1 cellular context compared by ENCODE assay signal in the genomic region with DNA sequence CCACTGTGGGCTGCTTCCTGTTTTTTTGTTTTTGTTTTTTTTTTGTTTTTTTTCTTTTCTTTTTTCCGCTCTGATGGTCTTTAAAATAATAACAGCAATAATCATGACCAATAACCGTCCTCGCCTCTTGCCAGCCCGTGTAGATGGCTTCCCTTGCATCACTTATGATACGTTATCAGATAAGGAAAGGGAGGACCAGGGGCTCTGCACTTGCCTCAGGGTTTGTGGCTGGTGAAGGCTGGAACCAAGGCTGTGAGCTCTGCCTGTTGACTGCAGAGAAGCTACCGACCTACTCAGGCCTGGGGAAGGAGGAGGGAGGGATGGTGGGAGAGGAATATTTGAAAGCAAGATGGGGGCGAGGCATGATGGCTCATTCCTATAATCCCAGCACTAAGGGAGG.
TF ChIP-seq lines count a peak whose summit lies in the region.

No MANE protein-coding gene starts in this region.

TF ChIP-seq in HepG2, 621 proteins besides CTCF, POLR2A, EP300 and RAD21:
- TF ChIP-seq ZNF780A (CRISPR knock-in tag; IDR thresholded peaks at IDR 0.05): no peak
- no peak for TF ChIP-seq SRY (CRISPR knock-in tag; IDR thresholded peaks at IDR 0.05)
- no peak for TF ChIP-seq ZNF839 (CRISPR knock-in tag; IDR thresholded peaks at IDR 0.05; ENCODE audit: borderline replicate concordance)
- no peak for TF ChIP-seq SALL1 (CRISPR knock-in tag; IDR thresholded peaks at IDR 0.05)
- no peak for TF ChIP-seq DPF2 (CRISPR knock-in tag; IDR thresholded peaks at IDR 0.05; ENCODE audit: borderline replicate concordance, low read depth)
- TF ChIP-seq, protein P1, sequence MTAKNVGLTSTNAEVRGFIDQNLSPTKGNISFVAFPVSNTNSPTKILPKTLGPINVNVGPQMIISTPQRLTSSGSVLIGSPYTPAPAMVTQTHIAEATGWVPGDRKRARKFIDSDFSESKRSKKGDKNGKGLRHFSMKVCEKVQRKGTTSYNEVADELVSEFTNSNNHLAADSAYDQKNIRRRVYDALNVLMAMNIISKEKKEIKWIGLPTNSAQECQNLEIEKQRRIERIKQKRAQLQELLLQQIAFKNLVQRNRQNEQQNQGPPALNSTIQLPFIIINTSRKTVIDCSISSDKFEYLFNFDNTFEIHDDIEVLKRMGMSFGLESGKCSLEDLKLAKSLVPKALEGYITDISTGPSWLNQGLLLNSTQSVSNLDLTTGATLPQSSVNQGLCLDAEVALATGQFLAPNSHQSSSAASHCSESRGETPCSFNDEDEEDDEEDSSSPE (CRISPR knock-in tag; IDR thresholded peaks at IDR 0.05): no peak
- TF ChIP-seq, protein P2, sequence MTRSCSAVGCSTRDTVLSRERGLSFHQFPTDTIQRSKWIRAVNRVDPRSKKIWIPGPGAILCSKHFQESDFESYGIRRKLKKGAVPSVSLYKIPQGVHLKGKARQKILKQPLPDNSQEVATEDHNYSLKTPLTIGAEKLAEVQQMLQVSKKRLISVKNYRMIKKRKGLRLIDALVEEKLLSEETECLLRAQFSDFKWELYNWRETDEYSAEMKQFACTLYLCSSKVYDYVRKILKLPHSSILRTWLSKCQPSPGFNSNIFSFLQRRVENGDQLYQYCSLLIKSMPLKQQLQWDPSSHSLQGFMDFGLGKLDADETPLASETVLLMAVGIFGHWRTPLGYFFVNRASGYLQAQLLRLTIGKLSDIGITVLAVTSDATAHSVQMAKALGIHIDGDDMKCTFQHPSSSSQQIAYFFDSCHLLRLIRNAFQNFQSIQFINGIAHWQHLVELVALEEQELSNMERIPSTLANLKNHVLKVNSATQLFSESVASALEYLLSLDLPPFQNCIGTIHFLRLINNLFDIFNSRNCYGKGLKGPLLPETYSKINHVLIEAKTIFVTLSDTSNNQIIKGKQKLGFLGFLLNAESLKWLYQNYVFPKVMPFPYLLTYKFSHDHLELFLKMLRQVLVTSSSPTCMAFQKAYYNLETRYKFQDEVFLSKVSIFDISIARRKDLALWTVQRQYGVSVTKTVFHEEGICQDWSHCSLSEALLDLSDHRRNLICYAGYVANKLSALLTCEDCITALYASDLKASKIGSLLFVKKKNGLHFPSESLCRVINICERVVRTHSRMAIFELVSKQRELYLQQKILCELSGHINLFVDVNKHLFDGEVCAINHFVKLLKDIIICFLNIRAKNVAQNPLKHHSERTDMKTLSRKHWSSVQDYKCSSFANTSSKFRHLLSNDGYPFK (CRISPR knock-in tag; IDR thresholded peaks at IDR 0.05; ENCODE audit: borderline replicate concordance): no peak
- no peak for TF ChIP-seq TEAD2 (CRISPR knock-in tag; IDR thresholded peaks at IDR 0.05)
- no peak for TF ChIP-seq CEBPG (CRISPR knock-in tag; IDR thresholded peaks at IDR 0.05)
- TF ChIP-seq NCOA5 (CRISPR knock-in tag; IDR thresholded peaks at IDR 0.05): no peak
- no peak for TF ChIP-seq ZC3H4 (CRISPR knock-in tag; IDR thresholded peaks at IDR 0.05; ENCODE audit: borderline replicate concordance)
- no peak for TF ChIP-seq NFIC (IDR thresholded peaks at IDR 0.05; ENCODE audit: low read length)
- TF ChIP-seq, protein P3, sequence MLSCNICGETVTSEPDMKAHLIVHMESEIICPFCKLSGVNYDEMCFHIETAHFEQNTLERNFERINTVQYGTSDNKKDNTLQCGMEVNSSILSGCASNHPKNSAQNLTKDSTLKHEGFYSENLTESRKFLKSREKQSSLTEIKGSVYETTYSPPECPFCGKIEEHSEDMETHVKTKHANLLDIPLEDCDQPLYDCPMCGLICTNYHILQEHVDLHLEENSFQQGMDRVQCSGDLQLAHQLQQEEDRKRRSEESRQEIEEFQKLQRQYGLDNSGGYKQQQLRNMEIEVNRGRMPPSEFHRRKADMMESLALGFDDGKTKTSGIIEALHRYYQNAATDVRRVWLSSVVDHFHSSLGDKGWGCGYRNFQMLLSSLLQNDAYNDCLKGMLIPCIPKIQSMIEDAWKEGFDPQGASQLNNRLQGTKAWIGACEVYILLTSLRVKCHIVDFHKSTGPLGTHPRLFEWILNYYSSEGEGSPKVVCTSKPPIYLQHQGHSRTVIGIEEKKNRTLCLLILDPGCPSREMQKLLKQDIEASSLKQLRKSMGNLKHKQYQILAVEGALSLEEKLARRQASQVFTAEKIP (CRISPR knock-in tag; IDR thresholded peaks at IDR 0.05; ENCODE audit: borderline replicate concordance): no peak
- no peak for TF ChIP-seq NFATC3 (CRISPR knock-in tag; IDR thresholded peaks at IDR 0.05)
- no peak for TF ChIP-seq ARID2 (CRISPR knock-in tag; IDR thresholded peaks at IDR 0.05; ENCODE audit: borderline replicate concordance)
